Comparison of ENCODE assay signal across 7 cellular contexts in genomic region chr22:29268511-29269229, GRCh38. TPM values are rescaled to one million over a fixed set of nuclear protein-coding genes. Genes with fewer than 3 reads are reported as not detected.
DNase-seq lines count a peak whose midpoint lies in the region; ATAC-seq and TF ChIP-seq lines count a peak whose summit lies in the region.

No MANE protein-coding gene starts in this region.

- H3K9me3 ChIP-seq in tibial artery = no peaks in the 10 kb centered on the region

- H3K4me1 ChIP-seq in tibial artery = peaks cover 0 to 57% (median 32%) of the 10 kb centered on the region in 4 donors

- H3K27ac Mint-ChIP-seq in activated T-helper 17 cell treated with anti-CD3 and anti-CD28 coated beads, Interleukin-2, amount 50 U/mL, for 72 hours = peak overlapping the region; percentile 100
- peak overlapping the region; percentile 98 to 100 for H3K27ac Mint-ChIP-seq in natural killer cell treated with Interleukin-12 subunit alpha and Interleukin-12 subunit beta and Interleukin-15 and Interleukin-18, amount 100 ng/mL, for 72 hours

- peaks cover 81% of the 10 kb centered on the region for H3K36me3 Mint-ChIP-seq in activated T-helper 17 cell treated with anti-CD3 and anti-CD28 coated beads, Interleukin-2, amount 50 U/mL, for 72 hours (ENCODE audit: low read depth)
- H3K36me3 Mint-ChIP-seq in natural killer cell treated with Interleukin-12 subunit alpha and Interleukin-12 subunit beta and Interleukin-15 and Interleukin-18, amount 100 ng/mL, for 72 hours = peaks cover 41% of the 10 kb centered on the region

- peak overlapping the region; percentile 99 for H3K4me3 Mint-ChIP-seq in activated T-helper 17 cell treated with anti-CD3 and anti-CD28 coated beads, Interleukin-2, amount 50 U/mL, for 72 hours
- peak overlapping the region; percentile 99 for H3K4me3 Mint-ChIP-seq in natural killer cell treated with Interleukin-12 subunit alpha and Interleukin-12 subunit beta and Interleukin-15 and Interleukin-18, amount 100 ng/mL, for 72 hours

- H3K9me3 Mint-ChIP-seq in activated T-helper 17 cell treated with anti-CD3 and anti-CD28 coated beads, Interleukin-2, amount 50 U/mL, for 72 hours = no peaks in the 10 kb centered on the region
- H3K9me3 Mint-ChIP-seq in natural killer cell treated with Interleukin-12 subunit alpha and Interleukin-12 subunit beta and Interleukin-15 and Interleukin-18, amount 100 ng/mL, for 72 hours = no peaks in the 10 kb centered on the region

- H3K27me3 ChIP-seq in tibial artery = no peaks in the 10 kb centered on the region

- intact Hi-C loops in tibial artery (cut with DNase I; ENCODE audit: low total_unique reads) = loop anchor here (5.0 to 10.0 kb wide), 2 partner anchors 39 to 384 kb away; partner anchors contain the start of genes GAS2L1 and ZNRF3

- H3K4me3 ChIP-seq in fibroblast of the aortic adventitia (ENCODE audit: low read depth, low read length) (peak overlapping the region; percentile 92), tibial artery (peak overlapping the region; percentile 90 to 95)

- no peaks in the 10 kb centered on the region for H3K27me3 Mint-ChIP-seq in activated T-helper 17 cell treated with anti-CD3 and anti-CD28 coated beads, Interleukin-2, amount 50 U/mL, for 72 hours
- H3K27me3 Mint-ChIP-seq in natural killer cell treated with Interleukin-12 subunit alpha and Interleukin-12 subunit beta and Interleukin-15 and Interleukin-18, amount 100 ng/mL, for 72 hours = no peaks in the 10 kb centered on the region

- TF ChIP-seq CTCF in fibroblast of the aortic adventitia (IDR thresholded peaks at IDR 0.05; ENCODE audit: insufficient read depth, low read length) (no peak), tibial artery (IDR thresholded peaks at IDR 0.05) (no peak)

- H3K36me3 ChIP-seq in tibial artery = peaks cover 16 to 23% (median 17%) of the 10 kb centered on the region in 3 donors

- peak; percentile 64 for DNase-seq in NCI-H2171 treated with DMSO at 0.1 percent for 48 hours (lab: John Stamatoyannopoulos, UW)
- DNase-seq in fibroblast of the aortic adventitia (ENCODE audit: low read depth) = peak; percentile 69
- peak; percentile 74 for DNase-seq in natural killer cell treated with Interleukin-12 subunit alpha and Interleukin-12 subunit beta and Interleukin-15 and Interleukin-18, amount 100 ng/mL, for 72 hours (ENCODE audit: low spot score)
- peak; percentile 60 to 83 for DNase-seq in tibial artery

- ATAC-seq in GM18511 (IDR thresholded peaks at IDR 0.05; ENCODE audit: unreplicated experiment) = peak; percentile 21
- ATAC-seq in HG02678 (IDR thresholded peaks at IDR 0.05; ENCODE audit: unreplicated experiment) = peak; percentile 17
- peak; percentile 32 for ATAC-seq in activated T-helper 17 cell treated with anti-CD3 and anti-CD28 coated beads, Interleukin-2, amount 50 U/mL, for 72 hours (replicated peaks)
- ATAC-seq in natural killer cell treated with Interleukin-12 subunit alpha and Interleukin-12 subunit beta and Interleukin-15 and Interleukin-18, amount 100 ng/mL, for 72 hours = peak; percentile 49 to 63

- H3K4me1 Mint-ChIP-seq in activated T-helper 17 cell treated with anti-CD3 and anti-CD28 coated beads, Interleukin-2, amount 50 U/mL, for 72 hours = peaks cover 45% of the 10 kb centered on the region
- peaks cover 51 to 58% of the 10 kb centered on the region in 2 donors for H3K4me1 Mint-ChIP-seq in natural killer cell treated with Interleukin-12 subunit alpha and Interleukin-12 subunit beta and Interleukin-15 and Interleukin-18, amount 100 ng/mL, for 72 hours (ENCODE audit: low read depth in 2 of 2)

- peak overlapping the region; percentile 98 to 99 for H3K27ac ChIP-seq in tibial artery

RNA-seq across cellular contexts. Expression of gene EWSR1, which starts 0.6 kb away (rescaled TPM):
- total RNA-seq in activated T-helper 17 cell treated with anti-CD3 and anti-CD28 coated beads, Interleukin-2, amount 50 U/mL, for 72 hours = 100 to 1,000 TPM; 231 to 319 TPM
- 108 and 176 TPM in 2 replicates for total RNA-seq in fibroblast of the aortic adventitia (ENCODE audit: low replicate concordance)
- 100 to 1,000 TPM; 344 to 348 TPM for total RNA-seq in natural killer cell treated with Interleukin-12 subunit alpha and Interleukin-12 subunit beta and Interleukin-15 and Interleukin-18, amount 100 ng/mL, for 72 hours

RNA-seq across cellular contexts. Expression of gene RHBDD3, which starts 0.9 kb away (rescaled TPM):
- total RNA-seq in activated T-helper 17 cell treated with anti-CD3 and anti-CD28 coated beads, Interleukin-2, amount 50 U/mL, for 72 hours = 10 to 100 TPM; 19.2 to 36.8 TPM
- 22.0 and 29.8 TPM in 2 replicates for total RNA-seq in fibroblast of the aortic adventitia (ENCODE audit: low replicate concordance)
- total RNA-seq in natural killer cell treated with Interleukin-12 subunit alpha and Interleukin-12 subunit beta and Interleukin-15 and Interleukin-18, amount 100 ng/mL, for 72 hours = 10 to 100 TPM; 33.6 to 69.0 TPM

RNA-seq across cellular contexts. Expression of gene GAS2L1, which starts 37.8 kb away (rescaled TPM):
- 1 to 10 TPM; 1.9 to 2.9 TPM for total RNA-seq in activated T-helper 17 cell treated with anti-CD3 and anti-CD28 coated beads, Interleukin-2, amount 50 U/mL, for 72 hours
- 5.0 and 15.0 TPM in 2 replicates for total RNA-seq in fibroblast of the aortic adventitia (ENCODE audit: low replicate concordance)
- under 1 TPM in 1 of 2 donors, not detected in 1; 0.43 TPM for total RNA-seq in natural killer cell treated with Interleukin-12 subunit alpha and Interleukin-12 subunit beta and Interleukin-15 and Interleukin-18, amount 100 ng/mL, for 72 hours

RNA-seq across cellular contexts. Expression of gene RASL10A, which starts 46.8 kb away (rescaled TPM):
- under 1 TPM; 0.58 to 0.61 TPM for total RNA-seq in activated T-helper 17 cell treated with anti-CD3 and anti-CD28 coated beads, Interleukin-2, amount 50 U/mL, for 72 hours
- not detected in 2 replicates for total RNA-seq in fibroblast of the aortic adventitia (ENCODE audit: low replicate concordance)
- 1 to 10 TPM; 2.0 TPM for total RNA-seq in natural killer cell treated with Interleukin-12 subunit alpha and Interleukin-12 subunit beta and Interleukin-15 and Interleukin-18, amount 100 ng/mL, for 72 hours

Comparison
In these comparisons a context has a peak if more than half of its experiments do, and no peak if none do; other contexts are left out.
1. Peak in every context shown above with its lines: DNase-seq, ATAC-seq, H3K4me3 ChIP-seq and H3K27ac ChIP-seq.